ENCODE assay signal across 11 cellular contexts in the genomic region with DNA sequence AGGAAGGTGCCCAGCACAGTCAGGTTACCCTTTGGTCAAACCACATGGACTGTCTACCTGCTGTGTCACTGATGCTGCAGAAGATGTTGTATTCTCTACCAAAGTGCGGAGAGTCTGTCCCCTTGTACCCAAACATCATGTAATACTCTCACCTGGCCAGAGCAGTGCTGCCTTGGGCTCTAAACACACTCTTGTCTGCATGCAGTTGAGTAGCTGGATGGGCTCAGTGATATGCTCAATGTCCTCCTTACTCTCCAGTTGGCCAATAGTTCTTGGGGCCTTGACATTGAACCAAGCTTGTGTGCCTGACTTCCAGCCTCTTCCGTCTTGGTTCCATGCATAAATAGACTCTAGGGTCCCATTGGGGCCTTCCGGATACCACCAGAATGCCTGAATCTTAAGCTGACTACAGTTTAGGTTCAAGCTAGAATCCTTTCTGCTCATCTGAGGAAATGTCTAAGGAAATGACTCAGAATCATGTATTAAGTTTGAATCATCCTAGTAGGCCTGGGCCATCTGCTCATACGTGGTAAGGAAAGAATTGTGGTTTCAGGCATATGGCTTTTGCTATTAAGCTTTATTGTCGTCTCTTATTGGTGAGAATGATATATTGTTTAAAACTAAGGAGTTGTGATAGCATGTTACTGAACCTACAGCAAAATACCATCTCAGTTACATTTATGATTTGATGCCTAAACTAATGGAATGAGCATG.
DNase-seq lines count a peak whose midpoint lies in the region; ATAC-seq, FAIRE-seq and TF ChIP-seq lines count a peak whose summit lies in the region.
"Had no signal": no experiment of that assay in that cellular context is flagged by ENCODE, and none has a peak within 500 bp of the region (broad histone marks: within the 10 kb centered on the region; RNA-seq: fewer than 3 reads in every experiment).

No MANE protein-coding gene starts in this region.

- H3K4me1 ChIP-seq in BLaER1, result peaks cover 30% of the 10 kb centered on the region
- peaks cover 13% of the 10 kb centered on the region for H3K4me1 ChIP-seq in keratinocyte (ENCODE audit: control insufficient read depth, extremely low read depth, insufficient read depth, low read length)
- H3K4me1 ChIP-seq in right cardiac atrium (ENCODE audit: control insufficient read depth, insufficient read depth, low read length), result no peaks in the 10 kb centered on the region
- no peaks in the 10 kb centered on the region for H3K4me1 ChIP-seq in lower lobe of right lung
- H3K4me1 ChIP-seq: ascending aorta had no signal

- H4K20me1 ChIP-seq in BLaER1 (no peaks in the 10 kb centered on the region), keratinocyte (ENCODE audit: control insufficient read depth, extremely low read depth, insufficient read depth, low read length) (no peaks in the 10 kb centered on the region)

- H3K9ac ChIP-seq in BLaER1, result no peak overlapping the region
- no peak overlapping the region for H3K9ac ChIP-seq in keratinocyte (ENCODE audit: control insufficient read depth, extremely low read depth, insufficient read depth, low read length)

- H3K27ac ChIP-seq in BLaER1, result peak overlapping the region; percentile 58
- H3K27ac ChIP-seq in VCaP, result peak overlapping the region; percentile 71; the same call in 1 of the 2 replicates
- no peak overlapping the region for H3K27ac ChIP-seq in keratinocyte (ENCODE audit: control insufficient read depth, insufficient read depth, low read length)
- H3K27ac ChIP-seq in right cardiac atrium (ENCODE audit: low read length), result no peak overlapping the region
- no peak overlapping the region for H3K27ac ChIP-seq in lower lobe of right lung
- H3K27ac ChIP-seq: ascending aorta had no signal

- no peaks in the 10 kb centered on the region for H3K36me3 ChIP-seq in BLaER1
- H3K36me3 ChIP-seq in keratinocyte (ENCODE audit: control insufficient read depth in 2 of 2, extremely low read depth in 1 of 2, insufficient read depth in 2 of 2, low read length in 2 of 2), result no peaks in the 10 kb centered on the region
- no peaks in the 10 kb centered on the region for H3K36me3 ChIP-seq in lower lobe of right lung
- H3K36me3 ChIP-seq: ascending aorta had no signal

- DNase-seq in HS-5 (ENCODE audit: low read depth), result peak; percentile 47
- peak; percentile 23 for DNase-seq in keratinocyte (ENCODE audit: low read depth, low spot score)
- DNase-seq in NCI-H1436 (lab: John Stamatoyannopoulos, UW), result no peak
- DNase-seq in right cardiac atrium, result no peak
- no peak for DNase-seq in NCI-H510A (lab: John Stamatoyannopoulos, UW)
- DNase-seq in lower lobe of right lung, result no peak
- DNase-seq: stimulated activated CD4-positive, alpha-beta T cell treated with anti-CD3 and anti-CD28 coated beads, Interleukin-4, amount 100 ng/mL, for 4 hours had no signal

- H3K4me2 ChIP-seq in BLaER1, result peak overlapping the region; percentile 65
- peak overlapping the region; percentile 46 for H3K4me2 ChIP-seq in keratinocyte (ENCODE audit: control insufficient read depth, extremely low read depth, insufficient read depth, low read depth, low read length)

- H3K4me3 ChIP-seq in BLaER1 (peak overlapping the region; percentile 18; the same call in 1 of the 2 replicates), keratinocyte (ENCODE audit: control insufficient read depth in 2 of 3, extremely low read depth in 1 of 3, insufficient read depth in 2 of 3, low read depth in 1 of 3, low read length in 3 of 3) (peak overlapping the region in 1 of 3 experiments; percentile 12), right cardiac atrium (ENCODE audit: low read length) (no peak overlapping the region), lower lobe of right lung (no peak overlapping the region)
- H3K4me3 ChIP-seq: ascending aorta had no signal

- TF ChIP-seq CTCF in VCaP (conservative IDR thresholded peaks at IDR 0.05) (no peak), keratinocyte (optimal IDR thresholded peaks at IDR 0.05 in 1 of 3, IDR thresholded peaks at IDR 0.05 in 1 of 3, conservative IDR thresholded peaks at IDR 0.05 in 1 of 3; ENCODE audit: extremely low read depth in 1 of 3, insufficient read depth in 2 of 3, low read length in 3 of 3) (no peak), lower lobe of right lung (IDR thresholded peaks at IDR 0.05) (no peak)

- H3K9me3 ChIP-seq in BLaER1 (peaks cover 35% of the 10 kb centered on the region), keratinocyte (ENCODE audit: control insufficient read depth, low read depth, low read length) (no peaks in the 10 kb centered on the region), right cardiac atrium (ENCODE audit: control insufficient read depth, low read length) (no peaks in the 10 kb centered on the region), lower lobe of right lung (peaks cover 8% of the 10 kb centered on the region)

- H3K27me3 ChIP-seq in BLaER1 (no peaks in the 10 kb centered on the region), keratinocyte (ENCODE audit: control insufficient read depth, extremely low read depth, insufficient read depth, low read length) (no peaks in the 10 kb centered on the region), right cardiac atrium (ENCODE audit: control insufficient read depth, insufficient read depth) (no peaks in the 10 kb centered on the region), lower lobe of right lung (ENCODE audit: low read depth) (no peaks in the 10 kb centered on the region)
- H3K27me3 ChIP-seq: ascending aorta had no signal

- intact Hi-C loops in right cardiac atrium (cut with DNase I), result no loop called here
- intact Hi-C loops in lower lobe of right lung (cut with DNase I), result no loop called here

- peak overlapping the region; percentile 38 for H2AFZ ChIP-seq in keratinocyte (ENCODE audit: control insufficient read depth, low read length)

- no peaks in the 10 kb centered on the region for H3K79me2 ChIP-seq in keratinocyte (ENCODE audit: control insufficient read depth, insufficient read depth, low read length)

- dilution Hi-C loops in keratinocyte (cut with MboI; ENCODE audit: extremely low pct_ligation_motif_present, low sequenced_read_pairs), result no loop called here

- no peaks in the 10 kb centered on the region for H3K9me1 ChIP-seq in keratinocyte (ENCODE audit: control insufficient read depth, extremely low read depth, insufficient read depth, low read length)

- WGBS in right cardiac atrium, result 73% methylated on average over 5 of the region's 5 CpGs

- ATAC-seq in right cardiac atrium, result no peak
- ATAC-seq in lower lobe of right lung, result no peak
- ATAC-seq: left lobe of liver had no signal

- FAIRE-seq in keratinocyte (lab: Jason Lieb, UNC), result peak; percentile 86

Comparison
In these comparisons a context has a peak if more than half of its experiments do, and no peak if none do; other contexts are left out.
1. H3K27ac ChIP-seq: peak in BLaER1 (single experiment) and VCaP (single experiment); none in keratinocyte (single experiment), right cardiac atrium (single experiment) and lower lobe of right lung (single experiment).
2. DNase-seq: peak in HS-5 (single experiment) and keratinocyte (single experiment); none in NCI-H1436 (single experiment), right cardiac atrium (0 of 3), NCI-H510A (single experiment) and lower lobe of right lung (single experiment).